In genomic region chr5:73135429-73136276, GRCh38 we compare ENCODE assay signal across 8 cellular contexts. TPM values are rescaled to one million over a fixed set of nuclear protein-coding genes. Genes with fewer than 3 reads are reported as not detected.
DNase-seq lines count a peak whose midpoint lies in the region; ATAC-seq and TF ChIP-seq lines count a peak whose summit lies in the region.

No MANE protein-coding gene starts in this region.

- no peak overlapping the region for H3K27ac ChIP-seq in CD4-positive, alpha-beta T cell (ENCODE audit: low read depth, low read length)
- no peak overlapping the region for H3K27ac ChIP-seq in HCT116 (ENCODE audit: low read depth, low read length)
- no peak overlapping the region for H3K27ac ChIP-seq in SU-DHL-6 (ENCODE audit: low read depth, low read length)

- H3K9me2 ChIP-seq in HCT116 (ENCODE audit: insufficient read depth) (no peaks in the 10 kb centered on the region), SU-DHL-6 (replicated peaks; ENCODE audit: insufficient read depth, low read length) (no peaks in the 10 kb centered on the region)

- no peaks in the 10 kb centered on the region for H4K20me1 ChIP-seq in HCT116 (ENCODE audit: insufficient read depth)
- no peaks in the 10 kb centered on the region for H4K20me1 ChIP-seq in SU-DHL-6 (ENCODE audit: low read depth, low read length)

- H3K4me2 ChIP-seq in HCT116 (ENCODE audit: low read length), result no peak overlapping the region
- no peak overlapping the region for H3K4me2 ChIP-seq in SU-DHL-6 (ENCODE audit: low read depth, low read length, poor library complexity, severe bottlenecking)

- no peaks in the 10 kb centered on the region for H3K4me1 Mint-ChIP-seq in CD4-positive, alpha-beta T cell (ENCODE audit: low read depth)

- H2AFZ ChIP-seq in HCT116 (ENCODE audit: low read depth, low read length, poor library complexity, severe bottlenecking) (no peak overlapping the region), SU-DHL-6 (ENCODE audit: low read depth, low read length, severe bottlenecking) (no peak overlapping the region)

- H3K36me3 Mint-ChIP-seq in CD4-positive, alpha-beta T cell (ENCODE audit: low read depth), result no peaks in the 10 kb centered on the region

- POLR2A ChIA-PET in CD4-positive, alpha-beta T cell (lab: Charles Lee), result no interaction called here
- POLR2A ChIA-PET in HCT116 (lab: Charles Lee), result no interaction called here

- peak; percentile 50 for TF ChIP-seq RAD21 in HCT116 (IDR thresholded peaks at IDR 0.05; ENCODE audit: low read depth)

- DNase-seq in CD4-positive, alpha-beta T cell, result no peak
- DNase-seq in HCT116 (ENCODE audit: low read depth, low spot score) (peak; percentile 31), left kidney (ENCODE audit: low read depth, low spot score) (peak; percentile 89), NOMO-1 treated with dmso at 0.1 percent for 144 hours (lab: John Stamatoyannopoulos, UW; ENCODE audit: unreplicated experiment) (no peak), cortex of kidney (lab: John Stamatoyannopoulos, UW) (no peak), left ventricle myocardium superior (no peak)

- H3F3A ChIP-seq in SU-DHL-6 (ENCODE audit: insufficient read depth), result no peaks in the 10 kb centered on the region

- no peaks in the 10 kb centered on the region for H3K4me1 ChIP-seq in HCT116 (ENCODE audit: control insufficient read depth in 1 of 2, insufficient read depth in 2 of 2, low read length in 2 of 2)

- peaks cover 28% of the 10 kb centered on the region for H3K27me3 ChIP-seq in CD4-positive, alpha-beta T cell (ENCODE audit: control insufficient read depth, insufficient read depth, low read length)
- H3K27me3 ChIP-seq in HCT116 (ENCODE audit: insufficient read depth, low read length) (no peaks in the 10 kb centered on the region), SU-DHL-6 (ENCODE audit: low read length) (no peaks in the 10 kb centered on the region)

- H3K9me3 Mint-ChIP-seq in CD4-positive, alpha-beta T cell, result no peaks in the 10 kb centered on the region

- no peak overlapping the region for H3K4me3 Mint-ChIP-seq in CD4-positive, alpha-beta T cell

- BruUV-seq in HCT116 (replicated peaks; lab: Mats Ljungman, UMichigan), result no TSS peak

- no peaks in the 10 kb centered on the region for H3K36me3 ChIP-seq in HCT116 (ENCODE audit: control insufficient read depth in 1 of 2, insufficient read depth in 2 of 2, low read length in 2 of 2)
- no peaks in the 10 kb centered on the region for H3K36me3 ChIP-seq in SU-DHL-6 (ENCODE audit: low read length)

- H3K9ac ChIP-seq in HCT116 (ENCODE audit: low read length) (no peak overlapping the region), SU-DHL-6 (ENCODE audit: low read length) (no peak overlapping the region)

- no peaks in the 10 kb centered on the region for H3K9me3 ChIP-seq in CD4-positive, alpha-beta T cell (ENCODE audit: control insufficient read depth, low read length)
- H3K9me3 ChIP-seq in HCT116 (ENCODE audit: control insufficient read depth in 1 of 2, insufficient read depth in 1 of 2, low read depth in 1 of 2, low read length in 2 of 2) (no peaks in the 10 kb centered on the region), SU-DHL-6 (ENCODE audit: insufficient read depth, low read length) (no peaks in the 10 kb centered on the region)

- no peak overlapping the region for H3K27ac Mint-ChIP-seq in CD4-positive, alpha-beta T cell

- no peaks in the 10 kb centered on the region for H3K79me2 ChIP-seq in HCT116 (ENCODE audit: insufficient read depth, low read length)
- no peaks in the 10 kb centered on the region for H3K79me2 ChIP-seq in SU-DHL-6 (ENCODE audit: insufficient read depth, low read length)

- intact Hi-C loops in CD4-positive, alpha-beta T cell (cut with DNase I, micrococcal nuclease), result no loop called here
- intact Hi-C loops in HCT116 (cut with micrococcal nuclease) (loop anchor here (5.0 kb wide), 1 partner anchor 317 kb away; no protein-coding TSS in a partner anchor), left ventricle myocardium superior (cut with micrococcal nuclease) (no loop called here)

- H3K4me3 ChIP-seq in HCT116 (replicated peaks in 1 of 2; ENCODE audit: low read depth in 1 of 2, low read length in 2 of 2) (no peak overlapping the region), SU-DHL-6 (ENCODE audit: insufficient read depth, low read length, poor library complexity, severe bottlenecking) (no peak overlapping the region)

- RAD21 ChIA-PET in HCT116 (lab: Charles Lee; ENCODE audit: low non-redundant PET in 1 of 2, low total read pairs in 2 of 2, uncharacterized antibody in 2 of 2, unreplicated experiment in 2 of 2), result no interaction called here

- TF ChIP-seq CTCF in CD4-positive, alpha-beta T cell (IDR thresholded peaks at IDR 0.05), result peak; percentile 21
- peak; percentile 36 to 62 (median 57); a peak in 5 of 6 replicates for TF ChIP-seq CTCF in HCT116 (IDR thresholded peaks at IDR 0.05 in 2 of 3, conservative IDR thresholded peaks at IDR 0.05 in 1 of 3; ENCODE audit: borderline replicate concordance in 1 of 3, insufficient read depth in 1 of 3, low read depth in 2 of 3, low read length in 2 of 3)
- peak; percentile 26 for TF ChIP-seq CTCF in SU-DHL-6 (IDR thresholded peaks at IDR 0.05; ENCODE audit: insufficient read depth, low read length, poor library complexity, severe bottlenecking)

- H3K27me3 Mint-ChIP-seq in CD4-positive, alpha-beta T cell, result peaks cover 53% of the 10 kb centered on the region

- ATAC-seq in CD4-positive, alpha-beta T cell (ENCODE audit: poor library complexity), result no peak
- ATAC-seq in HCT116, result peak; percentile 93
- ATAC-seq in left ventricle myocardium superior, result no peak
- ATAC-seq in GM21529 (IDR thresholded peaks at IDR 0.05; ENCODE audit: unreplicated experiment), result no peak

- TF ChIP-seq POLR2A in HCT116 (IDR thresholded peaks at IDR 0.05; ENCODE audit: borderline replicate concordance, extremely low read depth, insufficient read depth, insufficient read length), result no peak

- CTCF ChIA-PET in CD4-positive, alpha-beta T cell (lab: Charles Lee), result no interaction called here
- CTCF ChIA-PET in HCT116 (lab: Charles Lee), result no interaction called here

TF ChIP-seq in HCT116, 20 proteins besides CTCF, POLR2A, EP300 and RAD21:
- TF ChIP-seq JUND (IDR thresholded peaks at IDR 0.05) (no peak), FOSL1 (IDR thresholded peaks at IDR 0.05; ENCODE audit: low read depth) (no peak), MAX (IDR thresholded peaks at IDR 0.05) (no peak), ZBTB33 (IDR thresholded peaks at IDR 0.05; ENCODE audit: extremely low read depth, insufficient replicate concordance, low read length) (no peak), SRF (IDR thresholded peaks at IDR 0.05; ENCODE audit: low read depth) (no peak), POLR2AphosphoS5 (IDR thresholded peaks at IDR 0.05; ENCODE audit: low read depth, low read length) (no peak), SIN3A (IDR thresholded peaks at IDR 0.05; ENCODE audit: low read depth) (no peak), SP1 (IDR thresholded peaks at IDR 0.05; ENCODE audit: low read depth) (no peak), TCF7L2 (IDR thresholded peaks at IDR 0.05; ENCODE audit: borderline replicate concordance, extremely low read depth, insufficient read depth, insufficient read length) (no peak), CEBPB (IDR thresholded peaks at IDR 0.05; ENCODE audit: low read depth) (no peak), CBX3 (IDR thresholded peaks at IDR 0.05; ENCODE audit: low read depth) (no peak), ELF1 (IDR thresholded peaks at IDR 0.05; ENCODE audit: borderline replicate concordance, low read depth) (no peak), ZNF274 (IDR thresholded peaks at IDR 0.05; ENCODE audit: low read depth, low read length) (no peak), YY1 (IDR thresholded peaks at IDR 0.05; ENCODE audit: extremely low read depth, insufficient replicate concordance, low read depth, low read length) (no peak), ZFX (IDR thresholded peaks at IDR 0.05) (no peak), EZH2 (IDR thresholded peaks at IDR 0.05) (no peak)

RNA-seq across cellular contexts. Expression of gene TMEM171, which starts 15.3 kb away (rescaled TPM):
- total RNA-seq in CD4-positive, alpha-beta T cell, result not detected
- total RNA-seq in HCT116 (2021; ENCODE audit: unreplicated experiment) (5.4 TPM), left ventricle myocardium superior (not detected)
- 3.7 and 5.6 TPM in 2 replicates for polyA plus RNA-seq in HCT116 (2012)

RNA-seq across cellular contexts. Expression of gene TMEM174, which starts 37.3 kb away (rescaled TPM):
- not detected for total RNA-seq in CD4-positive, alpha-beta T cell
- total RNA-seq in HCT116 (2021; ENCODE audit: unreplicated experiment), result not detected
- not detected in 2 replicates for polyA plus RNA-seq in HCT116 (2012)
- not detected for total RNA-seq in left ventricle myocardium superior

Comparison
In these comparisons a context has a peak if more than half of its experiments do, and no peak if none do; other contexts are left out.
1. DNase-seq: peak in HCT116 (single experiment) and left kidney (single experiment); none in CD4-positive, alpha-beta T cell (0 of 10), NOMO-1 treated with dmso at 0.1 percent for 144 hours (single experiment), cortex of kidney (single experiment) and left ventricle myocardium superior (single experiment).
2. Peak in every context shown above with its lines, with median percentiles within 50 percentile points of each other: CTCF ChIP-seq.